ENCODE assay signal across 8 cellular contexts in the genomic region with DNA sequence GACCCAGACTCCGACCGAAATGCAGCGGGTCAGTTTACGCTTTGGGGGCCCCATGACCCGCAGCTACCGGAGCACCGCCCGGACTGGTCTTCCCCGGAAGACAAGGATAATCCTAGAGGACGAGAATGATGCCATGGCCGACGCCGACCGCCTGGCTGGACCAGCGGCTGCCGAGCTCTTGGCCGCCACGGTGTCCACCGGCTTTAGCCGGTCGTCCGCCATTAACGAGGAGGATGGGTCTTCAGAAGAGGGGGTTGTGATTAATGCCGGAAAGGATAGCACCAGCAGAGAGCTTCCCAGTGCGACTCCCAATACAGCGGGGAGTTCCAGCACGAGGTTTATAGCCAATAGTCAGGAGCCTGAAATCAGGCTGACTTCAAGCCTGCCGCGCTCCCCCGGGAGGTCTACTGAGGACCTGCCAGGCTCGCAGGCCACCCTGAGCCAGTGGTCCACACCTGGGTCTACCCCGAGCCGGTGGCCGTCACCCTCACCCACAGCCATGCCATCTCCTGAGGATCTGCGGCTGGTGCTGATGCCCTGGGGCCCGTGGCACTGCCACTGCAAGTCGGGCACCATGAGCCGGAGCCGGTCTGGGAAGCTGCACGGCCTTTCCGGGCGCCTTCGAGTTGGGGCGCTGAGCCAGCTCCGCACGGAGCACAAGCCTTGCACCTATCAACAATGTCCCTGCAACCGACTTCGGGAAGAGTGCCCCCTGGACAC. TPM values are rescaled to one million over a fixed set of nuclear protein-coding genes. Genes with fewer than 3 reads are reported as not detected.
DNase-seq lines count a peak whose midpoint lies in the region; ATAC-seq and TF ChIP-seq lines count a peak whose summit lies in the region.

No MANE protein-coding gene starts in this region.

- peak overlapping the region; percentile 79 for H3K9ac ChIP-seq in iPS-15b (ENCODE audit: low read depth, low read length)

- in situ Hi-C loops in HAP-1 (cut with MboI; ENCODE audit: low sequenced_read_pairs), result no loop called here

- H3K36me3 ChIP-seq in HAP-1 (replicated peaks) (peaks cover 17% of the 10 kb centered on the region), breast epithelium (peaks cover 6% of the 10 kb centered on the region), iPS-15b (ENCODE audit: control insufficient read depth, insufficient read depth, low read length) (peaks cover 5% of the 10 kb centered on the region)

- H3K4me3 ChIP-seq in HAP-1 (peak overlapping the region; percentile 46), breast epithelium (peak overlapping the region; percentile 81 to 95 (median 83)), iPS-15b (ENCODE audit: low read depth, low read length) (peak overlapping the region; percentile 94)

- peaks cover 11% of the 10 kb centered on the region for H3K4me1 ChIP-seq in HAP-1
- no peaks in the 10 kb centered on the region for H3K4me1 ChIP-seq in breast epithelium
- no peaks in the 10 kb centered on the region for H3K4me1 ChIP-seq in iPS-15b (ENCODE audit: control insufficient read depth, insufficient read depth, low read length)

- H3K27me3 ChIP-seq in HAP-1 (ENCODE audit: low read depth) (no peaks in the 10 kb centered on the region), breast epithelium (no peaks in the 10 kb centered on the region), iPS-15b (ENCODE audit: control insufficient read depth, insufficient read depth, low read length) (no peaks in the 10 kb centered on the region)

- intact Hi-C loops in breast epithelium (cut with DNase I; ENCODE audit: low total_unique reads), result no loop called here
- intact Hi-C loops in sciatic nerve (cut with DNase I), result no loop called here

- no peaks in the 10 kb centered on the region for H3K9me3 ChIP-seq in HAP-1
- no peaks in the 10 kb centered on the region for H3K9me3 ChIP-seq in breast epithelium
- no peaks in the 10 kb centered on the region for H3K9me3 ChIP-seq in iPS-15b (ENCODE audit: control insufficient read depth, insufficient read depth, low read length)

- no peak for TF ChIP-seq CTCF in breast epithelium (IDR thresholded peaks at IDR 0.05)

- peak; percentile 78 for ATAC-seq in sciatic nerve
- ATAC-seq in HG03025 (IDR thresholded peaks at IDR 0.05; ENCODE audit: low FRiP score, unreplicated experiment), result no peak

- no peak for TF ChIP-seq POLR2A in breast epithelium (IDR thresholded peaks at IDR 0.05)

- peak overlapping the region; percentile 89 to 96 for H3K27ac ChIP-seq in breast epithelium

- DNase-seq in EH (ENCODE audit: low read depth), result peak; percentile 73
- DNase-seq in HAP-1 (ENCODE audit: low spot score in 2 of 2), result peak; percentile 50 to 69
- DNase-seq in NCI-H1105 treated with DMSO at 0.1 percent for 48 hours (lab: John Stamatoyannopoulos, UW), result peak; percentile 66
- peak; percentile 19 to 76 (median 42) for DNase-seq in T-helper 2 cell
- DNase-seq in breast epithelium (ENCODE audit: low spot score in 2 of 2), result peak; percentile 67 to 69
- peak; percentile 79 for DNase-seq in sciatic nerve (ENCODE audit: low spot score)

RNA-seq across cellular contexts. Expression of a gene that starts 0.5 kb away (rescaled TPM):
- total RNA-seq in breast epithelium, result 1 to 10 TPM; 4.6 to 8.3 (median 7.6) TPM
- total RNA-seq in sciatic nerve, result 5.6 TPM

RNA-seq across cellular contexts. Expression of a gene that starts 11.3 kb away (rescaled TPM):
- total RNA-seq in breast epithelium (100 to 1,000 TPM in 1 of 3 donors, 10 to 100 TPM in 2; 49.4 to 130 (median 85.9) TPM), sciatic nerve (106 TPM)

RNA-seq across cellular contexts. Expression of a gene that starts 11.7 kb away (rescaled TPM):
- 10 to 100 TPM in 2 of 3 donors, under 1 TPM in 1; 0.16 to 47.1 (median 17.0) TPM for total RNA-seq in breast epithelium
- 0.22 TPM for total RNA-seq in sciatic nerve

RNA-seq across cellular contexts. Expression of a gene that starts 12.1 kb away (rescaled TPM):
- total RNA-seq in breast epithelium, result 1 to 10 TPM in 2 of 3 donors, under 1 TPM in 1; 0.16 to 1.9 (median 1.3) TPM
- 2.5 TPM for total RNA-seq in sciatic nerve

RNA-seq across cellular contexts. Expression of a gene that starts 22.5 kb away (rescaled TPM):
- total RNA-seq in breast epithelium (10 to 100 TPM; 19.5 to 32.0 (median 20.6) TPM), sciatic nerve (31.7 TPM)
